Comparison of ENCODE assay signal across 8 cellular contexts in genomic region chr14:35883677-35884293, GRCh38. TPM values are rescaled to one million over a fixed set of nuclear protein-coding genes. Genes with fewer than 3 reads are reported as not detected.
DNase-seq lines count a peak whose midpoint lies in the region; ATAC-seq and TF ChIP-seq lines count a peak whose summit lies in the region.

No MANE protein-coding gene starts in this region.

- H3K9me3 ChIP-seq in AG04450 (ENCODE audit: control insufficient read depth, insufficient read depth, low read length), result no peaks in the 10 kb centered on the region

- ATAC-seq in HG03025 (IDR thresholded peaks at IDR 0.05; ENCODE audit: low FRiP score, unreplicated experiment), result no peak

- H3K27ac ChIP-seq in AG04450 (ENCODE audit: low read depth, low read length), result no peak overlapping the region
- no peak overlapping the region for H3K27ac ChIP-seq in substantia nigra (ENCODE audit: low read depth, low read length, poor library complexity, severe bottlenecking)

- H3K4me3 ChIP-seq in AG04450 (ENCODE audit: low read depth, low read length), result no peak overlapping the region
- no peak overlapping the region for H3K4me3 ChIP-seq in GM06990 (replicated peaks; ENCODE audit: low read depth, low read length)

- no peaks in the 10 kb centered on the region for H3K36me3 ChIP-seq in GM06990 (ENCODE audit: control insufficient read depth, insufficient read depth, low read length)

- POLR2A ChIA-PET in AG04450 (lab: Yijun Ruan, JAX), result no interaction called here

- H3K27me3 ChIP-seq in AG04450 (ENCODE audit: control insufficient read depth, insufficient read depth, low read length) (no peaks in the 10 kb centered on the region), GM06990 (replicated peaks; ENCODE audit: control insufficient read depth, insufficient read depth, low read length) (no peaks in the 10 kb centered on the region)

- CTCF ChIA-PET in AG04450 (lab: Charles Lee), result interaction anchor here (0.5 to 3.0 kb wide), 21 partner anchors 9 to 1266 kb away, joined by 3 to 12 read pairs (median 3); partner anchors contain the start of genes BRMS1L and RALGAPA1

- DNase-seq in AG04450 (ENCODE audit: low read depth, low spot score) (no peak), GM06990 (ENCODE audit: extremely low read depth, insufficient read length) (no peak), NCI-H1092 (lab: John Stamatoyannopoulos, UW) (peak; percentile 19), iPS-NIHi11 (ENCODE audit: low spot score) (peak; percentile 37), substantia nigra (lab: John Stamatoyannopoulos, UW) (peak in 30 of 49 donors; percentile 2 to 60 (median 24))
- DNase-seq in activated CD4-positive, alpha-beta T cell treated with anti-CD3 and anti-CD28 coated beads, Interleukin-2, amount 50 U/mL, for 48 hours, result peak; percentile 18 to 41
- no peak for DNase-seq in activated effector memory CD4-positive, alpha-beta T cell treated with anti-CD3 and anti-CD28 coated beads, Interleukin-2, amount 50 U/mL, for 16 hours

- TF ChIP-seq CTCF in AG04450 (IDR thresholded peaks at IDR 0.05; ENCODE audit: low read depth, low read length) (peak; percentile 72), GM06990 (IDR thresholded peaks at IDR 0.05; ENCODE audit: insufficient read depth, low read length, poor library complexity, severe bottlenecking) (peak; percentile 72)

RNA-seq across cellular contexts. Expression of gene BRMS1L, which starts 57.6 kb away (rescaled TPM):
- 5.2 and 8.7 TPM in 2 replicates for polyA plus RNA-seq in AG04450 (2011; rRNA removed)
- 1.8 and 2.8 TPM in 2 replicates for polyA minus RNA-seq in AG04450 (2011; rRNA and poly(A)+ RNA removed)

Comparison
In these comparisons a context has a peak if more than half of its experiments do, and no peak if none do; other contexts are left out.
1. DNase-seq: peak in NCI-H1092 (single experiment), activated CD4-positive, alpha-beta T cell treated with anti-CD3 and anti-CD28 coated beads, Interleukin-2, amount 50 U/mL, for 48 hours (2 of 2), iPS-NIHi11 (single experiment) and substantia nigra (30 of 49); none in AG04450 (single experiment), GM06990 (single experiment) and activated effector memory CD4-positive, alpha-beta T cell treated with anti-CD3 and anti-CD28 coated beads, Interleukin-2, amount 50 U/mL, for 16 hours (single experiment).